In genomic region chr11:112082729-112083128, GRCh38 we compare ENCODE assay signal across 1 cellular context.
TF ChIP-seq lines count a peak whose summit lies in the region.

No MANE protein-coding gene starts in this region.

TF ChIP-seq in HEK293, 187 proteins besides CTCF, POLR2A, EP300 and RAD21:
- TF ChIP-seq ZNF416 (tag by site-specific recombination; IDR thresholded peaks at IDR 0.05) (no peak), ZNF664 (tag by site-specific recombination; IDR thresholded peaks at IDR 0.05) (no peak), HOXD13 (CRISPR knock-in tag; IDR thresholded peaks at IDR 0.05; ENCODE audit: borderline replicate concordance) (no peak), PRDM1 (tag by site-specific recombination; IDR thresholded peaks at IDR 0.05) (peak; percentile 90), ZNF558 (tag by site-specific recombination; IDR thresholded peaks at IDR 0.05) (no peak), ZNF423 (tag by site-specific recombination; IDR thresholded peaks at IDR 0.05) (no peak)
- TF ChIP-seq, protein P1, sequence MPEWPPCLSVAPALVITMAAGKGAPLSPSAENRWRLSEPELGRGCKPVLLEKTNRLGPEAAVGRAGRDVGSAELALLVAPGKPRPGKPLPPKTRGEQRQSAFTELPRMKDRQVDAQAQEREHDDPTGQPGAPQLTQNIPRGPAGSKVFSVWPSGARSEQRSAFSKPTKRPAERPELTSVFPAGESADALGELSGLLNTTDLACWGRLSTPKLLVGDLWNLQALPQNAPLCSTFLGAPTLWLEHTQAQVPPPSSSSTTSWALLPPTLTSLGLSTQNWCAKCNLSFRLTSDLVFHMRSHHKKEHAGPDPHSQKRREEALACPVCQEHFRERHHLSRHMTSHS (tag by site-specific recombination; IDR thresholded peaks at IDR 0.05): no peak
